Comparison of ENCODE assay signal across 15 cellular contexts in genomic region chr15:100903191-100903590, GRCh38. TPM values are rescaled to one million over a fixed set of nuclear protein-coding genes. Genes with fewer than 3 reads are reported as not detected.
DNase-seq lines count a peak whose midpoint lies in the region; ATAC-seq and TF ChIP-seq lines count a peak whose summit lies in the region.
"Had no signal": no experiment of that assay in that cellular context is flagged by ENCODE, and none has a peak within 500 bp of the region (broad histone marks: within the 10 kb centered on the region; RNA-seq: fewer than 3 reads in every experiment).

No MANE protein-coding gene starts in this region.

- CTCF ChIA-PET in IMR-90 (lab: Yijun Ruan, JAX) = interaction anchor here (1.3 kb wide), 1 partner anchor 30 kb away, joined by 3 read pairs; no protein-coding TSS in a partner anchor

- DNase-seq in IMR-90 = no peak
- peak in 1 of 2 donors; percentile 21 for DNase-seq in ascending aorta (ENCODE audit: low spot score in 2 of 2)
- DNase-seq in mesenchymal stem cell = no peak
- DNase-seq in KG1 (lab: John Stamatoyannopoulos, UW) = no peak
- DNase-seq: activated naive CD4-positive, alpha-beta T cell treated with anti-CD3 and anti-CD28 coated beads, Interleukin-2, amount 10 ng/mL, durations not matched to agents 7 days and 5 days; H7; naive B cell; NCI-H1694 treated with DMSO at 0.1 percent for 48 hours; T-helper 9 cell had no signal

- H3K27me3 ChIP-seq in IMR-90 (ENCODE audit: control insufficient read depth, insufficient read depth, low read length) (0 out of 2 replicates have a peak, but pooled peaks cover 1% of the 10 kb centered on the region), ascending aorta (no peaks in the 10 kb centered on the region), mesenchymal stem cell (ENCODE audit: control insufficient read depth in 1 of 2, insufficient read depth in 1 of 2, low read length in 2 of 2) (peaks cover 0 to 27% of the 10 kb centered on the region in 2 experiments), stomach smooth muscle (ENCODE audit: control insufficient read depth in 1 of 2, insufficient read depth in 2 of 2, low read length in 2 of 2) (peaks cover 0 to 2% of the 10 kb centered on the region in 2 donors)
- H3K27me3 ChIP-seq: BLaER1, brain microvascular endothelial cell, SJSA1 had no signal

- no peak overlapping the region for H2BK12ac ChIP-seq in mesenchymal stem cell (ENCODE audit: low read length in 2 of 2)

- H3K56ac ChIP-seq in IMR-90 (ENCODE audit: extremely low read depth, insufficient read depth, low read length) = no peak overlapping the region

- H4K5ac ChIP-seq in IMR-90 (ENCODE audit: low read depth, low read length) = no peak overlapping the region; the same call in 1 of the 2 replicates

- H4K8ac ChIP-seq in IMR-90 (ENCODE audit: low read depth in 2 of 2, low read length in 2 of 2) = peak overlapping the region; percentile 93 to 96; a peak in 3 of 4 replicates
- H4K8ac ChIP-seq in mesenchymal stem cell (ENCODE audit: low read length) = no peak overlapping the region

- H3K18ac ChIP-seq in IMR-90 (ENCODE audit: low read depth, low read length) (no peak overlapping the region), mesenchymal stem cell (ENCODE audit: low read depth in 1 of 2, low read length in 2 of 2) (no peak overlapping the region)

- H3K79me1 ChIP-seq in IMR-90 (ENCODE audit: low read depth in 1 of 2, low read length in 2 of 2) (no peaks in the 10 kb centered on the region), mesenchymal stem cell (replicated peaks; ENCODE audit: low read length, poor library complexity, severe bottlenecking) (no peaks in the 10 kb centered on the region)

- dilution Hi-C loops in IMR-90 (cut with HindIII; ENCODE audit: low sequenced_read_pairs, unreplicated experiment) = no loop called here

- POLR2A ChIA-PET in IMR-90 (lab: Charles Lee; ENCODE audit: unreplicated experiment) = no interaction called here

- H3K36me3 ChIP-seq in IMR-90 (ENCODE audit: control insufficient read depth, insufficient read depth, low read length) (no peaks in the 10 kb centered on the region), ascending aorta (no peaks in the 10 kb centered on the region), mesenchymal stem cell (ENCODE audit: control insufficient read depth in 1 of 2, insufficient read depth in 2 of 2, low read depth in 1 of 2, low read length in 2 of 2) (peaks cover 0 to 65% of the 10 kb centered on the region in 2 experiments), stomach smooth muscle (ENCODE audit: control insufficient read depth in 2 of 2, insufficient read depth in 2 of 2, low read length in 2 of 2) (no peaks in the 10 kb centered on the region)
- H3K36me3 ChIP-seq: BLaER1, brain microvascular endothelial cell, SJSA1 had no signal

- H2AFZ ChIP-seq in IMR-90 (replicated peaks; ENCODE audit: low read length, poor library complexity) (no peak overlapping the region), mesenchymal stem cell (ENCODE audit: low read depth, low read length) (no peak overlapping the region)

- H3K23ac ChIP-seq in IMR-90 (ENCODE audit: low read depth, low read length) = no peak overlapping the region
- no peak overlapping the region for H3K23ac ChIP-seq in mesenchymal stem cell (ENCODE audit: low read length in 2 of 2)

- ATAC-seq in IMR-90 (ENCODE audit: low read depth) (no peak), esophagus mucosa (no peak), GM21576 (IDR thresholded peaks at IDR 0.05; ENCODE audit: unreplicated experiment) (no peak)

- TF ChIP-seq CTCF in IMR-90 (conservative IDR thresholded peaks at IDR 0.05; ENCODE audit: low read depth, low read length) = no peak
- TF ChIP-seq CTCF in ascending aorta (IDR thresholded peaks at IDR 0.05) = no peak

- no peak for TF ChIP-seq POLR2A in IMR-90 (IDR thresholded peaks at IDR 0.05; ENCODE audit: low read depth, low read length)

- H2BK15ac ChIP-seq in IMR-90 (ENCODE audit: low read depth, low read length) (no peak overlapping the region), mesenchymal stem cell (ENCODE audit: low read depth, poor library complexity, severe bottlenecking) (no peak overlapping the region)

- in situ Hi-C loops in IMR-90 (cut with MboI; ENCODE audit: low sequenced_read_pairs) = loop anchor here (25.0 kb wide), 1 partner anchor 359 kb away; the partner anchor contains the start of gene CHSY1

- H2BK120ac ChIP-seq in IMR-90 (ENCODE audit: low read depth, low read length) (no peak overlapping the region), mesenchymal stem cell (ENCODE audit: low read depth, low read length) (no peak overlapping the region)

- H3K14ac ChIP-seq in IMR-90 (replicated peaks; ENCODE audit: low read depth, low read length) (no peak overlapping the region), mesenchymal stem cell (ENCODE audit: low read length in 2 of 2) (no peak overlapping the region)

- no peak overlapping the region for H2BK20ac ChIP-seq in IMR-90 (ENCODE audit: low read depth, low read length)

- H3K4me2 ChIP-seq in IMR-90 (ENCODE audit: low read depth, low read length) (no peak overlapping the region), mesenchymal stem cell (ENCODE audit: low read length, poor library complexity, severe bottlenecking) (no peak overlapping the region)

- no CpG with 5 or more reads among the region's 3 CpGs for WGBS in IMR-90 (ENCODE audit: extremely low coverage in 2 of 2, insufficient read length in 1 of 2), 2 experiments
- WGBS in mesenchymal stem cell = 88% methylated on average over 2 of the region's 3 CpGs

- no peak for TF ChIP-seq RAD21 in IMR-90 (IDR thresholded peaks at IDR 0.05; ENCODE audit: low read length)

- peaks cover 7% of the 10 kb centered on the region for H3K9me1 ChIP-seq in IMR-90 (ENCODE audit: insufficient read depth, low read length)

- H2BK5ac ChIP-seq in IMR-90 (ENCODE audit: low read depth, low read length, poor library complexity, severe bottlenecking) = no peak overlapping the region
- H2BK5ac ChIP-seq in mesenchymal stem cell (ENCODE audit: low read depth, low read length, poor library complexity, severe bottlenecking) = no peak overlapping the region

- H2AK5ac ChIP-seq in IMR-90 (ENCODE audit: low read depth, low read length) (0 out of 2 replicates have a peak overlapping the region, but pooled peaks have one; percentile 27), mesenchymal stem cell (ENCODE audit: low read length, severe bottlenecking) (no peak overlapping the region)

- peak overlapping the region; percentile 87; the same call in 1 of the 2 replicates for H3K4ac ChIP-seq in IMR-90 (ENCODE audit: low read depth, low read length)
- no peak overlapping the region for H3K4ac ChIP-seq in mesenchymal stem cell (ENCODE audit: low read depth in 1 of 2, low read length in 2 of 2)

- H3K27ac ChIP-seq in IMR-90 (ENCODE audit: insufficient read depth, low read length) = no peak overlapping the region
- H3K27ac ChIP-seq in ascending aorta = peak overlapping the region; percentile 47 to 67
- H3K27ac ChIP-seq in mesenchymal stem cell (ENCODE audit: low read length, poor library complexity, severe bottlenecking) = no peak overlapping the region
- peak overlapping the region; percentile 76 for H3K27ac ChIP-seq in stomach smooth muscle (ENCODE audit: low read length)
- H3K27ac ChIP-seq: BLaER1, brain microvascular endothelial cell had no signal

- BruUV-seq in IMR-90 (replicated peaks; lab: Mats Ljungman, UMichigan) = no TSS peak

- no peaks in the 10 kb centered on the region for H4K20me1 ChIP-seq in IMR-90 (ENCODE audit: insufficient read depth, low read length)
- H4K20me1 ChIP-seq: BLaER1 had no signal

- H3K9me3 ChIP-seq in IMR-90 (ENCODE audit: control insufficient read depth, insufficient read depth, low read length) = no peaks in the 10 kb centered on the region
- no peaks in the 10 kb centered on the region for H3K9me3 ChIP-seq in ascending aorta
- H3K9me3 ChIP-seq in mesenchymal stem cell (ENCODE audit: control insufficient read depth, low read length) = no peaks in the 10 kb centered on the region
- no peaks in the 10 kb centered on the region for H3K9me3 ChIP-seq in stomach smooth muscle (ENCODE audit: control insufficient read depth in 2 of 2, low read length in 2 of 2)
- H3K9me3 ChIP-seq: BLaER1 had no signal

- H2AK9ac ChIP-seq in IMR-90 (replicated peaks; ENCODE audit: low read depth, low read length, poor library complexity) = no peak overlapping the region

- H4K91ac ChIP-seq in IMR-90 (ENCODE audit: insufficient read depth, low read depth, low read length) (no peak overlapping the region), mesenchymal stem cell (ENCODE audit: low read length) (no peak overlapping the region)

- H3K4me1 ChIP-seq in IMR-90 (ENCODE audit: control insufficient read depth, insufficient read depth, low read length) (peaks cover 5% of the 10 kb centered on the region), ascending aorta (peaks cover 0 to 19% of the 10 kb centered on the region in 2 donors), mesenchymal stem cell (ENCODE audit: control insufficient read depth, insufficient read depth, low read depth, low read length) (peaks cover 3% of the 10 kb centered on the region), stomach smooth muscle (ENCODE audit: control insufficient read depth, insufficient read depth, low read length) (peaks cover 17% of the 10 kb centered on the region)

- no peak overlapping the region for H3K4me3 ChIP-seq in IMR-90 (ENCODE audit: insufficient read depth, low read depth, low read length)
- H3K4me3 ChIP-seq in ascending aorta = no peak overlapping the region
- no peak overlapping the region for H3K4me3 ChIP-seq in mesenchymal stem cell (ENCODE audit: insufficient read depth in 1 of 2, low read depth in 1 of 2, low read length in 2 of 2)
- H3K4me3 ChIP-seq in stomach smooth muscle (ENCODE audit: low read length in 2 of 2) = no peak overlapping the region
- H3K4me3 ChIP-seq: BLaER1, SJSA1 had no signal

- H3K9ac ChIP-seq in IMR-90 (ENCODE audit: low read depth, low read length) = no peak overlapping the region
- H3K9ac ChIP-seq in mesenchymal stem cell (ENCODE audit: low read length) = peak overlapping the region; percentile 83
- no peak overlapping the region for H3K9ac ChIP-seq in stomach smooth muscle (ENCODE audit: low read length in 2 of 2)
- H3K9ac ChIP-seq: BLaER1 had no signal

- intact Hi-C loops in IMR-90 (cut with micrococcal nuclease) = no loop called here
- intact Hi-C loops in ascending aorta (cut with DNase I) = loop anchor here (10.0 kb wide), 1 partner anchor 742 kb away; no protein-coding TSS in a partner anchor

RNA-seq across cellular contexts. Expression of gene LRRK1, which starts 16.0 kb away (rescaled TPM):
- 1.9 and 3.0 TPM in 2 replicates for total RNA-seq in IMR-90 (2012; rRNA removed)
- polyA plus RNA-seq in IMR-90 (2012; rRNA removed) = 5.8 and 6.8 TPM in 2 replicates
- 3.1 and 5.1 TPM in 2 replicates for polyA plus RNA-seq in IMR-90 (2012; cell fraction: cytosol; rRNA removed)
- polyA plus RNA-seq in IMR-90 (2012; cell fraction: nucleus; rRNA removed; ENCODE audit: low replicate concordance) = 19.9 and 31.2 TPM in 2 replicates
- total RNA-seq in ascending aorta = 105 TPM
- polyA plus RNA-seq in mesenchymal stem cell (2013, experiment 1 of 2) = 1.8 TPM
- 1.5 TPM for polyA plus RNA-seq in mesenchymal stem cell (2013, experiment 2 of 2)
- 14.2 TPM for total RNA-seq in esophagus mucosa

RNA-seq across cellular contexts. Expression of gene ALDH1A3, which starts 23.6 kb away (rescaled TPM):
- 5.0 and 8.6 TPM in 2 replicates for total RNA-seq in IMR-90 (2012; rRNA removed)
- 2.9 and 3.1 TPM in 2 replicates for polyA plus RNA-seq in IMR-90 (2012; rRNA removed)
- 1.6 and 6.2 TPM in 2 replicates for polyA plus RNA-seq in IMR-90 (2012; cell fraction: cytosol; rRNA removed)
- 1.4 and 4.7 TPM in 2 replicates for polyA plus RNA-seq in IMR-90 (2012; cell fraction: nucleus; rRNA removed; ENCODE audit: low replicate concordance)
- 10.9 TPM for total RNA-seq in ascending aorta
- 14.8 TPM for polyA plus RNA-seq in mesenchymal stem cell (2013, experiment 1 of 2)
- polyA plus RNA-seq in mesenchymal stem cell (2013, experiment 2 of 2) = 15.4 TPM
- 15.7 TPM for total RNA-seq in esophagus mucosa

Comparison
In these comparisons a context has a peak if more than half of its experiments do, and no peak if none do; other contexts are left out.
1. H3K27ac ChIP-seq: peak in ascending aorta (2 of 2) and stomach smooth muscle (single experiment); none in IMR-90 (single experiment) and mesenchymal stem cell (single experiment).